ENCODE assay signal across 1 cellular context in genomic region chr1:21251773-21252471, GRCh38.
TF ChIP-seq lines count a peak whose summit lies in the region.

No MANE protein-coding gene starts in this region.

TF ChIP-seq in HepG2, 621 proteins besides CTCF, POLR2A, EP300 and RAD21 (continued from another document and continues in another):
- TF ChIP-seq ZNF597 (CRISPR knock-in tag; IDR thresholded peaks at IDR 0.05) (no peak), ZNF496 (CRISPR knock-in tag; IDR thresholded peaks at IDR 0.05; ENCODE audit: insufficient replicate concordance) (no peak), FOXK2 (IDR thresholded peaks at IDR 0.05) (peak; percentile 73; the same call in 1 of the 2 replicates), PTBP1 (IDR thresholded peaks at IDR 0.05; ENCODE audit: low read depth, low read length, poor library complexity, severe bottlenecking) (no peak), ZNF326 (CRISPR knock-in tag; IDR thresholded peaks at IDR 0.05; ENCODE audit: borderline replicate concordance) (no peak), CEBPZ (IDR thresholded peaks at IDR 0.05; ENCODE audit: low read length) (no peak), BHLHE40 (IDR thresholded peaks at IDR 0.05; ENCODE audit: low read length) (no peak), KLF12 (CRISPR knock-in tag; IDR thresholded peaks at IDR 0.05; ENCODE audit: borderline replicate concordance) (peak; percentile 46; the same call in 1 of the 2 replicates), ZNF33B (CRISPR knock-in tag; IDR thresholded peaks at IDR 0.05) (no peak), KDM5A (IDR thresholded peaks at IDR 0.05; ENCODE audit: borderline replicate concordance, low read length) (no peak), MAF1 (CRISPR knock-in tag; IDR thresholded peaks at IDR 0.05; ENCODE audit: borderline replicate concordance) (no peak), ZNF367 (CRISPR knock-in tag; IDR thresholded peaks at IDR 0.05; ENCODE audit: borderline replicate concordance) (no peak), ZSCAN29 (CRISPR knock-in tag; conservative IDR thresholded peaks at IDR 0.05) (no peak), ZNF407 (CRISPR knock-in tag; IDR thresholded peaks at IDR 0.05; ENCODE audit: not compliant biosample characterization) (no peak), ZBTB4 (CRISPR knock-in tag; IDR thresholded peaks at IDR 0.05; ENCODE audit: borderline replicate concordance) (no peak), ZNF772 (CRISPR knock-in tag; IDR thresholded peaks at IDR 0.05) (no peak), CREBL2 (CRISPR knock-in tag; IDR thresholded peaks at IDR 0.05; ENCODE audit: borderline replicate concordance) (no peak), NCOA5 (CRISPR knock-in tag; IDR thresholded peaks at IDR 0.05) (no peak), ZBTB8A (CRISPR knock-in tag; IDR thresholded peaks at IDR 0.05; ENCODE audit: borderline replicate concordance, low read depth) (no peak), RBM39 (IDR thresholded peaks at IDR 0.05; ENCODE audit: low read depth, low read length, poor library complexity, severe bottlenecking) (no peak), ZNF432 (CRISPR knock-in tag; IDR thresholded peaks at IDR 0.05; ENCODE audit: borderline replicate concordance) (no peak), ZNF556 (CRISPR knock-in tag; IDR thresholded peaks at IDR 0.05; ENCODE audit: borderline replicate concordance) (no peak), KDM6A (CRISPR knock-in tag; IDR thresholded peaks at IDR 0.05; ENCODE audit: low read depth) (peak; percentile 83), ZNF484 (CRISPR knock-in tag; IDR thresholded peaks at IDR 0.05; ENCODE audit: borderline replicate concordance, low read depth) (no peak)
- TF ChIP-seq, protein P1, sequence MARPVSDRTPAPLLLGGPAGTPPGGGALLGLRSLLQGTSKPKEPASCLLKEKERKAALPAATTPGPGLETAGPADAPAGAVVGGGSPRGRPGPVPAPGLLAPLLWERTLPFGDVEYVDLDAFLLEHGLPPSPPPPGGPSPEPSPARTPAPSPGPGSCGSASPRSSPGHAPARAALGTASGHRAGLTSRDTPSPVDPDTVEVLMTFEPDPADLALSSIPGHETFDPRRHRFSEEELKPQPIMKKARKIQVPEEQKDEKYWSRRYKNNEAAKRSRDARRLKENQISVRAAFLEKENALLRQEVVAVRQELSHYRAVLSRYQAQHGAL (CRISPR knock-in tag; IDR thresholded peaks at IDR 0.05; ENCODE audit: not compliant biosample characterization): no peak
- TF ChIP-seq, protein P2, sequence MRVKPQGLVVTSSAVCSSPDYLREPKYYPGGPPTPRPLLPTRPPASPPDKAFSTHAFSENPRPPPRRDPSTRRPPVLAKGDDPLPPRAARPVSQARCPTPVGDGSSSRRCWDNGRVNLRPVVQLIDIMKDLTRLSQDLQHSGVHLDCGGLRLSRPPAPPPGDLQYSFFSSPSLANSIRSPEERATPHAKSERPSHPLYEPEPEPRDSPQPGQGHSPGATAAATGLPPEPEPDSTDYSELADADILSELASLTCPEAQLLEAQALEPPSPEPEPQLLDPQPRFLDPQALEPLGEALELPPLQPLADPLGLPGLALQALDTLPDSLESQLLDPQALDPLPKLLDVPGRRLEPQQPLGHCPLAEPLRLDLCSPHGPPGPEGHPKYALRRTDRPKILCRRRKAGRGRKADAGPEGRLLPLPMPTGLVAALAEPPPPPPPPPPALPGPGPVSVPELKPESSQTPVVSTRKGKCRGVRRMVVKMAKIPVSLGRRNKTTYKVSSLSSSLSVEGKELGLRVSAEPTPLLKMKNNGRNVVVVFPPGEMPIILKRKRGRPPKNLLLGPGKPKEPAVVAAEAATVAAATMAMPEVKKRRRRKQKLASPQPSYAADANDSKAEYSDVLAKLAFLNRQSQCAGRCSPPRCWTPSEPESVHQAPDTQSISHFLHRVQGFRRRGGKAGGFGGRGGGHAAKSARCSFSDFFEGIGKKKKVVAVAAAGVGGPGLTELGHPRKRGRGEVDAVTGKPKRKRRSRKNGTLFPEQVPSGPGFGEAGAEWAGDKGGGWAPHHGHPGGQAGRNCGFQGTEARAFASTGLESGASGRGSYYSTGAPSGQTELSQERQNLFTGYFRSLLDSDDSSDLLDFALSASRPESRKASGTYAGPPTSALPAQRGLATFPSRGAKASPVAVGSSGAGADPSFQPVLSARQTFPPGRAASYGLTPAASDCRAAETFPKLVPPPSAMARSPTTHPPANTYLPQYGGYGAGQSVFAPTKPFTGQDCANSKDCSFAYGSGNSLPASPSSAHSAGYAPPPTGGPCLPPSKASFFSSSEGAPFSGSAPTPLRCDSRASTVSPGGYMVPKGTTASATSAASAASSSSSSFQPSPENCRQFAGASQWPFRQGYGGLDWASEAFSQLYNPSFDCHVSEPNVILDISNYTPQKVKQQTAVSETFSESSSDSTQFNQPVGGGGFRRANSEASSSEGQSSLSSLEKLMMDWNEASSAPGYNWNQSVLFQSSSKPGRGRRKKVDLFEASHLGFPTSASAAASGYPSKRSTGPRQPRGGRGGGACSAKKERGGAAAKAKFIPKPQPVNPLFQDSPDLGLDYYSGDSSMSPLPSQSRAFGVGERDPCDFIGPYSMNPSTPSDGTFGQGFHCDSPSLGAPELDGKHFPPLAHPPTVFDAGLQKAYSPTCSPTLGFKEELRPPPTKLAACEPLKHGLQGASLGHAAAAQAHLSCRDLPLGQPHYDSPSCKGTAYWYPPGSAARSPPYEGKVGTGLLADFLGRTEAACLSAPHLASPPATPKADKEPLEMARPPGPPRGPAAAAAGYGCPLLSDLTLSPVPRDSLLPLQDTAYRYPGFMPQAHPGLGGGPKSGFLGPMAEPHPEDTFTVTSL (CRISPR knock-in tag; IDR thresholded peaks at IDR 0.05; ENCODE audit: borderline replicate concordance): peak; percentile 76; the same call in 1 of the 2 replicates
- TF ChIP-seq, protein P3, sequence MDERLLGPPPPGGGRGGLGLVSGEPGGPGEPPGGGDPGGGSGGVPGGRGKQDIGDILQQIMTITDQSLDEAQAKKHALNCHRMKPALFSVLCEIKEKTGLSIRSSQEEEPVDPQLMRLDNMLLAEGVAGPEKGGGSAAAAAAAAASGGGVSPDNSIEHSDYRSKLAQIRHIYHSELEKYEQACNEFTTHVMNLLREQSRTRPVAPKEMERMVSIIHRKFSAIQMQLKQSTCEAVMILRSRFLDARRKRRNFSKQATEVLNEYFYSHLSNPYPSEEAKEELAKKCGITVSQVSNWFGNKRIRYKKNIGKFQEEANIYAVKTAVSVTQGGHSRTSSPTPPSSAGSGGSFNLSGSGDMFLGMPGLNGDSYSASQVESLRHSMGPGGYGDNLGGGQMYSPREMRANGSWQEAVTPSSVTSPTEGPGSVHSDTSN (CRISPR knock-in tag; IDR thresholded peaks at IDR 0.05): no peak
- TF ChIP-seq, protein P4, sequence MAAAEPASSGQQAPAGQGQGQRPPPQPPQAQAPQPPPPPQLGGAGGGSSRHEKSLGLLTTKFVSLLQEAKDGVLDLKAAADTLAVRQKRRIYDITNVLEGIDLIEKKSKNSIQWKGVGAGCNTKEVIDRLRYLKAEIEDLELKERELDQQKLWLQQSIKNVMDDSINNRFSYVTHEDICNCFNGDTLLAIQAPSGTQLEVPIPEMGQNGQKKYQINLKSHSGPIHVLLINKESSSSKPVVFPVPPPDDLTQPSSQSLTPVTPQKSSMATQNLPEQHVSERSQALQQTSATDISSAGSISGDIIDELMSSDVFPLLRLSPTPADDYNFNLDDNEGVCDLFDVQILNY (CRISPR knock-in tag; conservative IDR thresholded peaks at IDR 0.05): no peak
